ENCODE assay signal across 8 cellular contexts in genomic region chr19:34365463-34366401, GRCh38. TPM values are rescaled to one million over a fixed set of nuclear protein-coding genes. Genes with fewer than 3 reads are reported as not detected.
A peak's percentile ranks its signal among the peaks of the same experiment; 100 is the strongest.
DNase-seq lines count a peak whose midpoint lies in the region; ATAC-seq and TF ChIP-seq lines count a peak whose summit lies in the region.

No MANE protein-coding gene starts in this region.

- ATAC-seq in activated T-helper 17 cell treated with anti-CD3 and anti-CD28 coated beads, Interleukin-2, amount 50 U/mL, for 72 hours (replicated peaks), result peak; percentile 8
- no peak for ATAC-seq in HG03457 (IDR thresholded peaks at IDR 0.05; ENCODE audit: unreplicated experiment)

- H3K4me3 ChIP-seq in GM12865 (ENCODE audit: low read depth, low read length) (peak overlapping the region; percentile 84), Loucy (ENCODE audit: low read length, poor library complexity, severe bottlenecking) (peak overlapping the region; percentile 98), foreskin fibroblast (ENCODE audit: low read depth in 1 of 2, low read length in 2 of 2) (peak overlapping the region; percentile 80 to 82)

- peaks cover 45% of the 10 kb centered on the region for H4K20me1 ChIP-seq in Loucy (ENCODE audit: insufficient read depth, low read length, poor library complexity, severe bottlenecking)

- no peaks in the 10 kb centered on the region for H3K27me3 ChIP-seq in Loucy (ENCODE audit: insufficient read depth, low read length, poor library complexity, severe bottlenecking)

- H3K36me3 ChIP-seq in Loucy (ENCODE audit: insufficient read depth, low read length), result peaks cover 33% of the 10 kb centered on the region; the same call in 1 of the 2 replicates

- DNase-seq in A172 (ENCODE audit: low spot score) (peak; percentile 40), GM12865 (ENCODE audit: low read depth) (peak; percentile 17), foreskin fibroblast (peak; percentile 34 to 66), nephron progenitor cell (peak; percentile 36), T-helper 9 cell (no peak)

- no peaks in the 10 kb centered on the region for H3K9me3 ChIP-seq in Loucy (ENCODE audit: insufficient read depth, low read depth, low read length)

- peak overlapping the region; percentile 92 for H2AFZ ChIP-seq in Loucy (ENCODE audit: low read length)

- no peak for TF ChIP-seq CTCF in GM12865 (IDR thresholded peaks at IDR 0.05; ENCODE audit: insufficient read depth, low read depth, low read length, missing control alignments)
- no peak for TF ChIP-seq CTCF in Loucy (conservative IDR thresholded peaks at IDR 0.05; ENCODE audit: low read length)
- no peak for TF ChIP-seq CTCF in foreskin fibroblast (IDR thresholded peaks at IDR 0.05; ENCODE audit: low read depth, low read length)
- no peak for TF ChIP-seq CTCF in nephron progenitor cell (IDR thresholded peaks at IDR 0.05)

- H3K4me1 ChIP-seq in Loucy (ENCODE audit: insufficient read depth, low read length, poor library complexity, severe bottlenecking), result peaks cover 38% of the 10 kb centered on the region

- no peaks in the 10 kb centered on the region for H3K9me3 Mint-ChIP-seq in activated T-helper 17 cell treated with anti-CD3 and anti-CD28 coated beads, Interleukin-2, amount 50 U/mL, for 72 hours
- H3K9me3 Mint-ChIP-seq in nephron progenitor cell, result no peaks in the 10 kb centered on the region

- peaks cover 21% of the 10 kb centered on the region for H3K4me1 Mint-ChIP-seq in activated T-helper 17 cell treated with anti-CD3 and anti-CD28 coated beads, Interleukin-2, amount 50 U/mL, for 72 hours
- H3K4me1 Mint-ChIP-seq in nephron progenitor cell, result peaks cover 49% of the 10 kb centered on the region

- peak overlapping the region; percentile 94 for H3K27ac Mint-ChIP-seq in activated T-helper 17 cell treated with anti-CD3 and anti-CD28 coated beads, Interleukin-2, amount 50 U/mL, for 72 hours
- no peak overlapping the region for H3K27ac Mint-ChIP-seq in nephron progenitor cell

- H3K4me2 ChIP-seq in Loucy (ENCODE audit: low read depth, low read length, poor library complexity, severe bottlenecking), result peak overlapping the region; percentile 90

- no peaks in the 10 kb centered on the region for H3K27me3 Mint-ChIP-seq in activated T-helper 17 cell treated with anti-CD3 and anti-CD28 coated beads, Interleukin-2, amount 50 U/mL, for 72 hours
- H3K27me3 Mint-ChIP-seq in nephron progenitor cell (ENCODE audit: low read depth, poor library complexity), result peaks cover 3% of the 10 kb centered on the region

- H3K9me2 ChIP-seq in Loucy (replicated peaks; ENCODE audit: low read depth, low read length), result no peaks in the 10 kb centered on the region

- H3K9ac ChIP-seq in Loucy (ENCODE audit: low read depth, low read length, poor library complexity, severe bottlenecking), result peak overlapping the region; percentile 99

- peaks cover 7% of the 10 kb centered on the region for H3K36me3 Mint-ChIP-seq in activated T-helper 17 cell treated with anti-CD3 and anti-CD28 coated beads, Interleukin-2, amount 50 U/mL, for 72 hours (ENCODE audit: low read depth)
- peaks cover 35% of the 10 kb centered on the region for H3K36me3 Mint-ChIP-seq in nephron progenitor cell (ENCODE audit: low read depth)

- H3F3A ChIP-seq in Loucy (ENCODE audit: low read depth), result 0 out of 2 replicates have a peak, but pooled peaks cover 8% of the 10 kb centered on the region

- peak overlapping the region; percentile 97 for H3K4me3 Mint-ChIP-seq in activated T-helper 17 cell treated with anti-CD3 and anti-CD28 coated beads, Interleukin-2, amount 50 U/mL, for 72 hours
- H3K4me3 Mint-ChIP-seq in nephron progenitor cell, result peak overlapping the region; percentile 98

- peaks cover 57% of the 10 kb centered on the region for H3K79me2 ChIP-seq in Loucy (ENCODE audit: insufficient read depth, low read length)

RNA-seq across cellular contexts. Expression of gene GPI, which starts 0.7 kb away (rescaled TPM):
- total RNA-seq in A172 (2014; rRNA removed; shearing (Covaris generic)), result 179 and 185 TPM in 2 replicates
- 1,000 to 10,000 TPM in 1 of 2 donors, 100 to 1,000 TPM in 1; 862 to 1,104 TPM for total RNA-seq in activated T-helper 17 cell treated with anti-CD3 and anti-CD28 coated beads, Interleukin-2, amount 50 U/mL, for 72 hours

RNA-seq across cellular contexts. Expression of gene PDCD2L, which starts 38.5 kb away (rescaled TPM):
- total RNA-seq in A172 (2014; rRNA removed; shearing (Covaris generic)), result 30.8 and 42.1 TPM in 2 replicates
- total RNA-seq in activated T-helper 17 cell treated with anti-CD3 and anti-CD28 coated beads, Interleukin-2, amount 50 U/mL, for 72 hours, result 10 to 100 TPM; 11.9 to 30.4 TPM
